8 cellular contexts compared by ENCODE assay signal in genomic region chr15:82571722-82572222, GRCh38. TPM values are rescaled to one million over a fixed set of nuclear protein-coding genes. Genes with fewer than 3 reads are reported as not detected.
DNase-seq lines count a peak whose midpoint lies in the region; ATAC-seq and TF ChIP-seq lines count a peak whose summit lies in the region.

No MANE protein-coding gene starts in this region.

- H3K36me3 ChIP-seq in endocrine pancreas (ENCODE audit: control insufficient read depth, insufficient read depth, low read length), result no peaks in the 10 kb centered on the region
- no peaks in the 10 kb centered on the region for H3K36me3 ChIP-seq in lower lobe of right lung
- H3K36me3 ChIP-seq in thyroid gland, result no peaks in the 10 kb centered on the region

- peak overlapping the region; percentile 61 for H3K9ac ChIP-seq in endocrine pancreas (ENCODE audit: control insufficient read depth, insufficient read depth, low read length)

- intact Hi-C loops in lower lobe of right lung (cut with DNase I) (no loop called here), thyroid gland (cut with DNase I) (no loop called here)

- H3K27me3 ChIP-seq in endocrine pancreas (ENCODE audit: control insufficient read depth, insufficient read depth, low read length) (no peaks in the 10 kb centered on the region), lower lobe of right lung (ENCODE audit: low read depth) (no peaks in the 10 kb centered on the region), thyroid gland (no peaks in the 10 kb centered on the region)

- no peaks in the 10 kb centered on the region for H3K4me1 ChIP-seq in endocrine pancreas (ENCODE audit: control insufficient read depth, insufficient read depth, low read length)
- H3K4me1 ChIP-seq in lower lobe of right lung, result peaks cover 6% of the 10 kb centered on the region
- peaks cover 0 to 13% of the 10 kb centered on the region in 2 donors for H3K4me1 ChIP-seq in thyroid gland

- 4 to 19% methylated on average over 8 to 11 of the region's 17 CpGs for WGBS in thyroid gland, 2 donors

- H3K9me3 ChIP-seq in endocrine pancreas (ENCODE audit: control insufficient read depth, low read length), result no peaks in the 10 kb centered on the region
- H3K9me3 ChIP-seq in lower lobe of right lung, result no peaks in the 10 kb centered on the region
- no peaks in the 10 kb centered on the region for H3K9me3 ChIP-seq in thyroid gland

- peak; percentile 27 for DNase-seq in DMS 273 treated with DMSO at 0.1 percent for 48 hours (lab: John Stamatoyannopoulos, UW)
- DNase-seq in NCI-H2171 treated with DMSO at 0.1 percent for 48 hours (lab: John Stamatoyannopoulos, UW), result peak; percentile 82
- DNase-seq in lower lobe of right lung, result peak; percentile 57
- peak; percentile 80 to 82 for DNase-seq in thyroid gland
- no peak for DNase-seq in activated CD4-positive, alpha-beta T cell treated with anti-CD3 and anti-CD28 coated beads, Interleukin-2, amount 50 U/mL, for 1 hour
- DNase-seq in activated CD4-positive, alpha-beta T cell treated with anti-CD3 and anti-CD28 coated beads for 1 hour, result no peak

- no peak for TF ChIP-seq POLR2A in thyroid gland (IDR thresholded peaks at IDR 0.05)

- peak overlapping the region; percentile 22 for H3K4me3 ChIP-seq in endocrine pancreas (ENCODE audit: control insufficient read depth, insufficient read depth, low read length)
- H3K4me3 ChIP-seq in lower lobe of right lung, result peak overlapping the region; percentile 47
- H3K4me3 ChIP-seq in thyroid gland (replicated peaks in 1 of 3), result no peak overlapping the region

- ATAC-seq in lower lobe of right lung, result peak; percentile 84 to 85
- ATAC-seq in HG03571 (IDR thresholded peaks at IDR 0.05; ENCODE audit: unreplicated experiment), result no peak

- peak overlapping the region; percentile 6 for H3K27ac ChIP-seq in lower lobe of right lung
- H3K27ac ChIP-seq in thyroid gland, result peak overlapping the region in 2 of 3 donors; percentile 24 to 28

- TF ChIP-seq CTCF in lower lobe of right lung (IDR thresholded peaks at IDR 0.05), result no peak
- TF ChIP-seq CTCF in thyroid gland (IDR thresholded peaks at IDR 0.05), result no peak

RNA-seq across cellular contexts. Expression of gene RPS17, which starts 31.5 kb away (rescaled TPM):
- total RNA-seq in lower lobe of right lung (1,182 TPM), thyroid gland (1,000 to 10,000 TPM; 1,180 to 3,226 (median 2,104) TPM)

Comparison
In these comparisons a context has a peak if more than half of its experiments do, and no peak if none do; other contexts are left out.
1. DNase-seq: peak in DMS 273 treated with DMSO at 0.1 percent for 48 hours (single experiment), NCI-H2171 treated with DMSO at 0.1 percent for 48 hours (single experiment), lower lobe of right lung (single experiment) and thyroid gland (2 of 2); none in activated CD4-positive, alpha-beta T cell treated with anti-CD3 and anti-CD28 coated beads, Interleukin-2, amount 50 U/mL, for 1 hour (single experiment) and activated CD4-positive, alpha-beta T cell treated with anti-CD3 and anti-CD28 coated beads for 1 hour (single experiment).
2. H3K4me3 ChIP-seq: peak in endocrine pancreas (single experiment) and lower lobe of right lung (single experiment); none in thyroid gland (0 of 3).